17 cellular contexts compared by ENCODE assay signal in the genomic region with DNA sequence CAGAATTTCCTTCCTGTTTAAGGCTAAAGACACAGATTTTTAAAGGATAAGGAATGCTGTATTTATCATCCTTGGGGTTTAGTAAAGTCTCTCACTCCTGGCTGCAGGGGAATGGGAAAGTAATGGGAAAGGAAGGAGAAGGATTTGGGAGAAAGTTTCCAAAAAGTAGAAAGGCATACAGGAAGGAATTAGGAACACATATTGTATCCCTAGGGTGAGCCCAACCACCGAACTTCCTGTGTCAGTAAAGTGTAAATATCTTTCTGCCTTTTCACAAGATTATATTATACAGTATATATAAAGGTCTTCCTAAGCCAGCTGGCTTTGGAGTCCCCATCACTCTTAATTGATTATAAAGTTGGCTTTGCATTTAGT. TPM values are rescaled to one million over a fixed set of nuclear protein-coding genes. Genes with fewer than 3 reads are reported as not detected.
A peak's percentile ranks its signal among the peaks of the same experiment; 100 is the strongest.
DNase-seq lines count a peak whose midpoint lies in the region; ATAC-seq, FAIRE-seq and TF ChIP-seq lines count a peak whose summit lies in the region.
"Had no signal": no experiment of that assay in that cellular context is flagged by ENCODE, and none has a peak within 500 bp of the region (broad histone marks: within the 10 kb centered on the region; RNA-seq: fewer than 3 reads in every experiment).

No MANE protein-coding gene starts in this region.

- no peaks in the 10 kb centered on the region for H3K27me3 Mint-ChIP-seq in memory B cell
- H3K27me3 Mint-ChIP-seq in effector memory CD8-positive, alpha-beta T cell, result peaks cover 0 to 13% of the 10 kb centered on the region in 2 donors
- H3K27me3 Mint-ChIP-seq: type B pancreatic cell had no signal

- no peak overlapping the region for H3K4me3 ChIP-seq in A549
- peak overlapping the region; percentile 16; the same call in 1 of the 2 replicates for H3K4me3 ChIP-seq in OCI-LY3 (ENCODE audit: low read length)
- no peak overlapping the region for H3K4me3 ChIP-seq in thyroid gland (replicated peaks in 1 of 3)
- H3K4me3 ChIP-seq: coronary artery had no signal

- H4K20me1 ChIP-seq in OCI-LY3 (ENCODE audit: insufficient read depth, low read length), result no peaks in the 10 kb centered on the region

- H3K36me3 Mint-ChIP-seq in memory B cell, result no peaks in the 10 kb centered on the region
- no peaks in the 10 kb centered on the region for H3K36me3 Mint-ChIP-seq in effector memory CD8-positive, alpha-beta T cell (ENCODE audit: insufficient read depth)
- H3K36me3 Mint-ChIP-seq: activated naive CD4-positive, alpha-beta T cell treated with anti-CD3 and anti-CD28 coated beads, Interleukin-2, amount 10 ng/mL, durations not matched to agents 7 days and 5 days; type B pancreatic cell had no signal

- peak overlapping the region; percentile 29 for H3K27ac Mint-ChIP-seq in memory B cell
- peak overlapping the region in 1 of 2 donors; percentile 45 for H3K27ac Mint-ChIP-seq in effector memory CD8-positive, alpha-beta T cell
- H3K27ac Mint-ChIP-seq: activated naive CD4-positive, alpha-beta T cell treated with anti-CD3 and anti-CD28 coated beads, Interleukin-2, amount 10 ng/mL, durations not matched to agents 7 days and 5 days; type B pancreatic cell had no signal

- POLR2A ChIA-PET in A549 (lab: Yijun Ruan, JAX), result interaction anchor here (1.5 kb wide), 1 partner anchor 13 kb away, joined by 3 read pairs; no protein-coding TSS in a partner anchor

- TF ChIP-seq CTCF in A549 (IDR thresholded peaks at IDR 0.05) (no peak), OCI-LY3 (IDR thresholded peaks at IDR 0.05; ENCODE audit: low read depth, low read length) (no peak), thyroid gland (IDR thresholded peaks at IDR 0.05) (no peak)

- H3K4me2 ChIP-seq in A549 (peak overlapping the region; percentile 40; the same call in 2 of the 3 replicates), OCI-LY3 (ENCODE audit: low read length) (peak overlapping the region; percentile 73)

- H3K9me3 Mint-ChIP-seq in memory B cell, result no peaks in the 10 kb centered on the region
- H3K9me3 Mint-ChIP-seq in effector memory CD8-positive, alpha-beta T cell, result no peaks in the 10 kb centered on the region
- H3K9me3 Mint-ChIP-seq: activated naive CD4-positive, alpha-beta T cell treated with anti-CD3 and anti-CD28 coated beads, Interleukin-2, amount 10 ng/mL, durations not matched to agents 7 days and 5 days; type B pancreatic cell had no signal

- H3K4me1 Mint-ChIP-seq in memory B cell, result peaks cover 6% of the 10 kb centered on the region
- H3K4me1 Mint-ChIP-seq in effector memory CD8-positive, alpha-beta T cell (ENCODE audit: low read depth in 2 of 2), result peaks cover 6 to 11% of the 10 kb centered on the region in 2 donors

- no peaks in the 10 kb centered on the region for H3K27me3 ChIP-seq in OCI-LY3 (ENCODE audit: low read depth, low read length)
- no peaks in the 10 kb centered on the region for H3K27me3 ChIP-seq in thyroid gland

- peak overlapping the region in 1 of 2 experiments; percentile 16; a peak in 2 of 6 replicates for H3K27ac ChIP-seq in A549
- H3K27ac ChIP-seq in OCI-LY3 (ENCODE audit: low read length), result no peak overlapping the region
- no peak overlapping the region for H3K27ac ChIP-seq in thyroid gland
- H3K27ac ChIP-seq: coronary artery had no signal

- TF ChIP-seq POLR2A in A549 (IDR thresholded peaks at IDR 0.05; ENCODE audit: low read length), result no peak
- no peak for TF ChIP-seq POLR2A in thyroid gland (IDR thresholded peaks at IDR 0.05)

- H3K79me2 ChIP-seq in OCI-LY3 (ENCODE audit: low read length), result no peaks in the 10 kb centered on the region

- no peak for TF ChIP-seq EP300 in A549 (IDR thresholded peaks at IDR 0.05)

- no peak overlapping the region for H3K9ac ChIP-seq in OCI-LY3 (ENCODE audit: low read length)

- intact Hi-C loops in thyroid gland (cut with DNase I), result no loop called here

- no peaks in the 10 kb centered on the region for H3K36me3 ChIP-seq in OCI-LY3 (replicated peaks; ENCODE audit: low read depth, low read length)
- H3K36me3 ChIP-seq in thyroid gland, result no peaks in the 10 kb centered on the region

- CTCF ChIA-PET in A549 (lab: Yijun Ruan, JAX), result interaction anchor here (1.7 kb wide), 1 partner anchor 12 kb away, joined by 3 read pairs; no protein-coding TSS in a partner anchor

- H3K9me3 ChIP-seq in A549 (no peaks in the 10 kb centered on the region), OCI-LY3 (ENCODE audit: insufficient read depth, low read length) (no peaks in the 10 kb centered on the region), thyroid gland (no peaks in the 10 kb centered on the region)

- peaks cover 9% of the 10 kb centered on the region for H3K4me1 ChIP-seq in A549
- H3K4me1 ChIP-seq in OCI-LY3 (ENCODE audit: low read length), result peaks cover 12% of the 10 kb centered on the region
- H3K4me1 ChIP-seq in thyroid gland, result no peaks in the 10 kb centered on the region

- 40% methylated on average over 1 of the region's 1 CpG for WGBS in A549 (ENCODE audit: missing lambda C conversion rate)
- 54 to 58% methylated on average over 1 of the region's 1 CpG for WGBS in thyroid gland, 2 donors

- 0 out of 2 replicates have a peak overlapping the region, but pooled peaks have one; percentile 54 for H2AFZ ChIP-seq in OCI-LY3 (ENCODE audit: low read depth, low read length)

- no peak for TF ChIP-seq RAD21 in A549 (conservative IDR thresholded peaks at IDR 0.05 in 1 of 2, IDR thresholded peaks at IDR 0.05 in 1 of 2)

- no peak for FAIRE-seq in A549 (lab: Jason Lieb, UNC)
- FAIRE-seq: HTR-8/SVneo had no signal

- H3K4me3 Mint-ChIP-seq in memory B cell, result no peak overlapping the region
- no peak overlapping the region for H3K4me3 Mint-ChIP-seq in effector memory CD8-positive, alpha-beta T cell
- H3K4me3 Mint-ChIP-seq: activated naive CD4-positive, alpha-beta T cell treated with anti-CD3 and anti-CD28 coated beads, Interleukin-2, amount 10 ng/mL, durations not matched to agents 7 days and 5 days; CD8-positive, alpha-beta memory T cell; type B pancreatic cell had no signal

- DNase-seq in A549 (ENCODE audit: low read depth in 1 of 2, low spot score in 1 of 2) (no peak), memory B cell (ENCODE audit: low spot score in 2 of 2) (no peak), NCI-H510A treated with DMSO at 0.1 percent for 48 hours (lab: John Stamatoyannopoulos, UW) (no peak), iPS-NIHi11 (ENCODE audit: low spot score) (no peak), thyroid gland (no peak)
- DNase-seq in effector memory CD8-positive, alpha-beta T cell, result no peak
- DNase-seq: CD8-positive, alpha-beta memory T cell; kidney glomerular epithelial cell; NCI-H187; NCI-H446; stimulated activated naive CD4-positive, alpha-beta T cell had no signal

- ATAC-seq in A549 (no peak), GM18870 (IDR thresholded peaks at IDR 0.05; ENCODE audit: unreplicated experiment) (peak; percentile 11), memory B cell (ENCODE audit: low read depth) (no peak)
- ATAC-seq in effector memory CD8-positive, alpha-beta T cell (replicated peaks), result no peak

TF ChIP-seq in A549, 52 proteins besides CTCF, POLR2A, EP300 and RAD21 (continues in another document):
- TF ChIP-seq NPAS2 (CRISPR knock-in tag; IDR thresholded peaks at IDR 0.05; ENCODE audit: borderline replicate concordance) (no peak), BHLHE40 (IDR thresholded peaks at IDR 0.05; ENCODE audit: low read depth, low read length) (no peak), NR3C1 (IDR thresholded peaks at IDR 0.05) (no peak), HOXB13 (CRISPR knock-in tag; IDR thresholded peaks at IDR 0.05; ENCODE audit: low read depth) (no peak), PHF8 (IDR thresholded peaks at IDR 0.05; ENCODE audit: borderline replicate concordance, low read depth) (no peak), RFX5 (IDR thresholded peaks at IDR 0.05) (no peak), POLR2AphosphoS2 (conservative IDR thresholded peaks at IDR 0.05; ENCODE audit: low read length) (no peak), RCOR1 (IDR thresholded peaks at IDR 0.05; ENCODE audit: low read depth, low read length) (no peak)
- TF ChIP-seq, protein P1, sequence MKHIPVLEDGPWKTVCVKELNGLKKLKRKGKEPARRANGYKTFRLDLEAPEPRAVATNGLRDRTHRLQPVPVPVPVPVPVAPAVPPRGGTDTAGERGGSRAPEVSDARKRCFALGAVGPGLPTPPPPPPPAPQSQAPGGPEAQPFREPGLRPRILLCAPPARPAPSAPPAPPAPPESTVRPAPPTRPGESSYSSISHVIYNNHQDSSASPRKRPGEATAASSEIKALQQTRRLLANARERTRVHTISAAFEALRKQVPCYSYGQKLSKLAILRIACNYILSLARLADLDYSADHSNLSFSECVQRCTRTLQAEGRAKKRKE (CRISPR knock-in tag; IDR thresholded peaks at IDR 0.05; ENCODE audit: low read depth), result no peak
- TF ChIP-seq, protein P2, sequence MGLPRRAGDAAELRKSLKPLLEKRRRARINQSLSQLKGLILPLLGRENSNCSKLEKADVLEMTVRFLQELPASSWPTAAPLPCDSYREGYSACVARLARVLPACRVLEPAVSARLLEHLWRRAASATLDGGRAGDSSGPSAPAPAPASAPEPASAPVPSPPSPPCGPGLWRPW (IDR thresholded peaks at IDR 0.05), result no peak

RNA-seq across cellular contexts. Expression of a gene that starts 12.0 kb away (rescaled TPM):
- polyA plus RNA-seq in A549 (2011; rRNA removed) (35.1 and 40.5 TPM in 2 replicates), A549 (2017; fragmentation: RNase III; extraction: RNeasy Plus Mini Kit Qiagen cat#74134 plus additional on column Dnase treatment) (16.7 to 18.1 TPM (median 17.9 TPM) in 3 replicates)
- polyA plus RNA-seq in A549 (2012; cell fraction: cytosol; rRNA removed), result 9.2 and 10.8 TPM in 2 replicates
- polyA plus RNA-seq in A549 (2012; cell fraction: nucleus; rRNA removed), result 5.5 and 6.3 TPM in 2 replicates
- 6.1 and 6.3 TPM in 2 replicates for polyA minus RNA-seq in A549 (2011; rRNA and poly(A)+ RNA removed)
- total RNA-seq in thyroid gland, result 10 to 100 TPM; 11.3 to 25.4 (median 18.7) TPM

RNA-seq across cellular contexts. Expression of a gene that starts 53.9 kb away (rescaled TPM):
- polyA plus RNA-seq in A549 (2011; rRNA removed) (102 and 111 TPM in 2 replicates), A549 (2017; fragmentation: RNase III; extraction: RNeasy Plus Mini Kit Qiagen cat#74134 plus additional on column Dnase treatment) (43.5 to 48.6 TPM (median 48.1 TPM) in 3 replicates)
- 22.7 and 26.3 TPM in 2 replicates for polyA plus RNA-seq in A549 (2012; cell fraction: cytosol; rRNA removed)
- 5.6 and 7.2 TPM in 2 replicates for polyA plus RNA-seq in A549 (2012; cell fraction: nucleus; rRNA removed)
- 3.9 and 7.8 TPM in 2 replicates for polyA minus RNA-seq in A549 (2011; rRNA and poly(A)+ RNA removed)
- 10 to 100 TPM; 12.1 to 32.4 (median 29.0) TPM for total RNA-seq in thyroid gland

RNA-seq across cellular contexts. Expression of a gene that starts 55.1 kb away (rescaled TPM):
- polyA plus RNA-seq in A549 (2011; rRNA removed), result 3.7 and 5.6 TPM in 2 replicates
- polyA plus RNA-seq in A549 (2012; cell fraction: cytosol; rRNA removed), result 0.59 and 0.74 TPM in 2 replicates
- polyA plus RNA-seq in A549 (2012; cell fraction: nucleus; rRNA removed), result 0.37 and 0.65 TPM in 2 replicates
- 2.9 to 3.2 TPM (median 3.0 TPM) in 3 replicates for polyA plus RNA-seq in A549 (2017; fragmentation: RNase III; extraction: RNeasy Plus Mini Kit Qiagen cat#74134 plus additional on column Dnase treatment)
- polyA minus RNA-seq in A549 (2011; rRNA and poly(A)+ RNA removed), result 2.1 and 2.7 TPM in 2 replicates
- total RNA-seq in thyroid gland, result 10 to 100 TPM in 1 of 4 donors, 1 to 10 TPM in 3; 6.3 to 11.7 (median 8.5) TPM
